Comparison of ENCODE assay signal across 27 cellular contexts in genomic region chr2:2708575-2708974, GRCh38.
DNase-seq lines count a peak whose midpoint lies in the region; ATAC-seq and TF ChIP-seq lines count a peak whose summit lies in the region.
"Had no signal": no experiment of that assay in that cellular context is flagged by ENCODE, and none has a peak within 500 bp of the region (broad histone marks: within the 10 kb centered on the region; RNA-seq: fewer than 3 reads in every experiment).

No MANE protein-coding gene starts in this region.

- peaks cover 44% of the 10 kb centered on the region for H3K4me1 Mint-ChIP-seq in endothelial cell (ENCODE audit: unreplicated experiment)
- H3K4me1 Mint-ChIP-seq in naive thymus-derived CD8-positive, alpha-beta T cell: peaks cover 3 to 27% (median 13%) of the 10 kb centered on the region in 4 donors
- H3K4me1 Mint-ChIP-seq in activated CD4-positive, alpha-beta T cell treated with anti-CD3 and anti-CD28 coated beads, Interleukin-2, amount 10 ng/mL, durations not matched to agents 7 days and 5 days: peaks cover 6% of the 10 kb centered on the region
- H3K4me1 Mint-ChIP-seq: activated naive CD8-positive, alpha-beta T cell treated with anti-CD3 and anti-CD28 coated beads, Interleukin-2, amount 10 ng/mL, durations not matched to agents 7 days and 5 days; mesothelial cell of epicardium had no signal

- no peak overlapping the region for H2AFZ ChIP-seq in MM.1S (ENCODE audit: low read length)

- H3K9me3 Mint-ChIP-seq in endothelial cell (ENCODE audit: unreplicated experiment): no peaks in the 10 kb centered on the region
- H3K9me3 Mint-ChIP-seq in naive thymus-derived CD8-positive, alpha-beta T cell: no peaks in the 10 kb centered on the region
- H3K9me3 Mint-ChIP-seq in activated CD4-positive, alpha-beta T cell treated with anti-CD3 and anti-CD28 coated beads, Interleukin-2, amount 10 ng/mL, durations not matched to agents 7 days and 5 days: no peaks in the 10 kb centered on the region
- H3K9me3 Mint-ChIP-seq: activated B cell treated with CpG ODN at 0.5 μM for 24 hours; activated naive CD8-positive, alpha-beta T cell treated with anti-CD3 and anti-CD28 coated beads, Interleukin-2, amount 10 ng/mL, durations not matched to agents 7 days and 5 days; activated T-cell treated with anti-CD3 and anti-CD28 coated beads, Interleukin-2, amount 50 U/mL, for 4 hours; mesothelial cell of epicardium had no signal

- H3K79me2 ChIP-seq in MM.1S (ENCODE audit: low read length): no peaks in the 10 kb centered on the region

- peak; percentile 52 for DNase-seq in DMS79 treated with DMSO at 0.1 percent for 48 hours (lab: John Stamatoyannopoulos, UW)
- DNase-seq in MM.1S: no peak
- DNase-seq in NCI-H446 treated with DMSO at 0.1 percent for 48 hours (lab: John Stamatoyannopoulos, UW): peak; percentile 9
- DNase-seq in dorsolateral prefrontal cortex: peak in 1 of 10 donors; percentile 57
- DNase-seq in endothelial cell (ENCODE audit: low spot score): no peak
- no peak for DNase-seq in naive thymus-derived CD8-positive, alpha-beta T cell
- no peak for DNase-seq in activated CD4-positive, alpha-beta T cell treated with anti-CD3 and anti-CD28 coated beads, Interleukin-2, amount 50 U/mL, for 48 hours
- no peak for DNase-seq in activated CD4-positive, alpha-beta T cell treated with anti-CD3 and anti-CD28 coated beads, Interleukin-2, amount 10 ng/mL, durations not matched to agents 7 days and 5 days
- DNase-seq: ACHN; activated B cell treated with CpG ODN at 0.5 μM for 24 hours; activated CD4-positive, alpha-beta T cell treated with anti-CD3 and anti-CD28 coated beads, Interleukin-2, amount 50 U/mL, for 1 hour; activated gamma-delta T cell; activated naive CD8-positive, alpha-beta T cell treated with anti-CD3 and anti-CD28 coated beads, Interleukin-2, amount 10 ng/mL, durations not matched to agents 7 days and 5 days; activated T-cell treated with anti-CD3 and anti-CD28 coated beads, Interleukin-2, amount 50 U/mL, for 4 hours; CD4-positive, alpha-beta memory T cell; dermis blood vessel endothelial cell; foreskin melanocyte; kidney glomerular epithelial cell; NCI-H1105; NCI-H2029 treated with DMSO at 0.1 percent for 48 hours; NCI-H526; SJCRH30; stimulated activated CD4-positive, alpha-beta T cell treated with anti-CD3 and anti-CD28 coated beads, Interleukin-4, amount 100 ng/mL, for 4 hours; upper lobe of left lung had no signal

- H3K9me2 ChIP-seq in MM.1S (replicated peaks; ENCODE audit: insufficient read depth, low read length): no peaks in the 10 kb centered on the region

- H3K27ac Mint-ChIP-seq in endothelial cell (ENCODE audit: unreplicated experiment): no peak overlapping the region
- H3K27ac Mint-ChIP-seq in naive thymus-derived CD8-positive, alpha-beta T cell: peak overlapping the region in 1 of 10 donors; percentile 29
- H3K27ac Mint-ChIP-seq in activated CD4-positive, alpha-beta T cell treated with anti-CD3 and anti-CD28 coated beads, Interleukin-2, amount 10 ng/mL, durations not matched to agents 7 days and 5 days: no peak overlapping the region
- H3K27ac Mint-ChIP-seq: activated B cell treated with CpG ODN at 0.5 μM for 24 hours; activated naive CD8-positive, alpha-beta T cell treated with anti-CD3 and anti-CD28 coated beads, Interleukin-2, amount 10 ng/mL, durations not matched to agents 7 days and 5 days; B cell; CD4-positive, alpha-beta memory T cell; IgD-negative memory B cell; mesothelial cell of epicardium had no signal

- no peak overlapping the region for H3K9ac ChIP-seq in MM.1S (ENCODE audit: low read length)

- no peaks in the 10 kb centered on the region for H3F3A ChIP-seq in MM.1S (ENCODE audit: insufficient read depth, low read length)

- H3K4me3 Mint-ChIP-seq in endothelial cell (ENCODE audit: unreplicated experiment): no peak overlapping the region
- no peak overlapping the region for H3K4me3 Mint-ChIP-seq in naive thymus-derived CD8-positive, alpha-beta T cell
- no peak overlapping the region for H3K4me3 Mint-ChIP-seq in activated CD4-positive, alpha-beta T cell treated with anti-CD3 and anti-CD28 coated beads, Interleukin-2, amount 10 ng/mL, durations not matched to agents 7 days and 5 days
- H3K4me3 Mint-ChIP-seq: activated B cell treated with CpG ODN at 0.5 μM for 24 hours; activated naive CD8-positive, alpha-beta T cell treated with anti-CD3 and anti-CD28 coated beads, Interleukin-2, amount 10 ng/mL, durations not matched to agents 7 days and 5 days; activated T-cell treated with anti-CD3 and anti-CD28 coated beads, Interleukin-2, amount 50 U/mL, for 4 hours; B cell; CD4-positive, alpha-beta memory T cell; IgD-negative memory B cell; mesothelial cell of epicardium had no signal

- no peak for TF ChIP-seq CTCF in MM.1S (IDR thresholded peaks at IDR 0.05; ENCODE audit: low read length)
- TF ChIP-seq CTCF in dorsolateral prefrontal cortex (IDR thresholded peaks at IDR 0.05 in 54 of 56, conservative IDR thresholded peaks at IDR 0.05 in 2 of 56; ENCODE audit: low read depth in 1 of 56, partially characterized antibody in 56 of 56): no peak
- no peak for TF ChIP-seq CTCF in endothelial cell (IDR thresholded peaks at IDR 0.05; ENCODE audit: unreplicated experiment)

- intact Hi-C loops in dorsolateral prefrontal cortex (cut with DNase I): no loop called here

- POLR2A ChIA-PET in naive thymus-derived CD8-positive, alpha-beta T cell (lab: Charles Lee): no interaction called here
- POLR2A ChIA-PET in activated CD4-positive, alpha-beta T cell treated with anti-CD3 and anti-CD28 coated beads, Interleukin-2, amount 10 ng/mL, durations not matched to agents 7 days and 5 days (lab: Charles Lee): no interaction called here

- H3K27ac ChIP-seq in MM.1S (ENCODE audit: low read length) (no peak overlapping the region), dorsolateral prefrontal cortex (peak overlapping the region in 45 of 59 donors; percentile 15 to 90 (median 76))
- H3K27ac ChIP-seq: SJCRH30, upper lobe of left lung had no signal

- H3K4me2 ChIP-seq in MM.1S (ENCODE audit: low read depth, low read length): peak overlapping the region; percentile 12; the same call in 1 of the 2 replicates

- no peaks in the 10 kb centered on the region for H3K27me3 ChIP-seq in MM.1S (replicated peaks; ENCODE audit: insufficient read depth, low read length)
- peaks cover 0 to 9% (median 0%) of the 10 kb centered on the region in 45 donors for H3K27me3 ChIP-seq in dorsolateral prefrontal cortex
- H3K27me3 ChIP-seq: upper lobe of left lung had no signal

- H3K4me1 ChIP-seq in MM.1S (ENCODE audit: low read length): no peaks in the 10 kb centered on the region
- H3K4me1 ChIP-seq: SJCRH30, upper lobe of left lung had no signal

- no peak overlapping the region for H3K4me3 ChIP-seq in MM.1S (ENCODE audit: low read length)
- no peak overlapping the region for H3K4me3 ChIP-seq in dorsolateral prefrontal cortex
- H3K4me3 ChIP-seq: SJCRH30, upper lobe of left lung had no signal

- H3K27me3 Mint-ChIP-seq in endothelial cell (ENCODE audit: unreplicated experiment): peaks cover 15% of the 10 kb centered on the region
- H3K27me3 Mint-ChIP-seq in naive thymus-derived CD8-positive, alpha-beta T cell: peaks cover 0 to 7% (median 4%) of the 10 kb centered on the region in 5 donors
- H3K27me3 Mint-ChIP-seq in activated CD4-positive, alpha-beta T cell treated with anti-CD3 and anti-CD28 coated beads, Interleukin-2, amount 10 ng/mL, durations not matched to agents 7 days and 5 days: no peaks in the 10 kb centered on the region
- H3K27me3 Mint-ChIP-seq: activated B cell treated with CpG ODN at 0.5 μM for 24 hours; activated naive CD8-positive, alpha-beta T cell treated with anti-CD3 and anti-CD28 coated beads, Interleukin-2, amount 10 ng/mL, durations not matched to agents 7 days and 5 days had no signal

- ATAC-seq in naive thymus-derived CD8-positive, alpha-beta T cell: no peak
- ATAC-seq: activated T-cell treated with anti-CD3 and anti-CD28 coated beads, Interleukin-2, amount 50 U/mL, for 4 hours had no signal

- CTCF ChIA-PET in activated CD4-positive, alpha-beta T cell treated with anti-CD3 and anti-CD28 coated beads, Interleukin-2, amount 10 ng/mL, durations not matched to agents 7 days and 5 days (lab: Charles Lee): no interaction called here

- H4K20me1 ChIP-seq in MM.1S (ENCODE audit: insufficient read depth, low read length): no peaks in the 10 kb centered on the region

- H3K9me3 ChIP-seq in MM.1S (replicated peaks; ENCODE audit: insufficient read depth, low read length): no peaks in the 10 kb centered on the region
- H3K9me3 ChIP-seq: SJCRH30, upper lobe of left lung had no signal

- no peaks in the 10 kb centered on the region for H3K36me3 ChIP-seq in MM.1S (replicated peaks; ENCODE audit: insufficient read depth, low read length)
- H3K36me3 ChIP-seq: SJCRH30, upper lobe of left lung had no signal

- peaks cover 3% of the 10 kb centered on the region for H3K36me3 Mint-ChIP-seq in endothelial cell (ENCODE audit: low read depth, unreplicated experiment)
- H3K36me3 Mint-ChIP-seq in naive thymus-derived CD8-positive, alpha-beta T cell: no peaks in the 10 kb centered on the region
- H3K36me3 Mint-ChIP-seq in activated CD4-positive, alpha-beta T cell treated with anti-CD3 and anti-CD28 coated beads, Interleukin-2, amount 10 ng/mL, durations not matched to agents 7 days and 5 days (ENCODE audit: low read depth): no peaks in the 10 kb centered on the region
- H3K36me3 Mint-ChIP-seq: activated naive CD8-positive, alpha-beta T cell treated with anti-CD3 and anti-CD28 coated beads, Interleukin-2, amount 10 ng/mL, durations not matched to agents 7 days and 5 days; CD4-positive, alpha-beta memory T cell; mesothelial cell of epicardium had no signal

Comparison
In these comparisons a context has a peak if more than half of its experiments do, and no peak if none do; other contexts are left out.
1. DNase-seq: peak in DMS79 treated with DMSO at 0.1 percent for 48 hours (single experiment) and NCI-H446 treated with DMSO at 0.1 percent for 48 hours (single experiment); none in MM.1S (single experiment), endothelial cell (single experiment), naive thymus-derived CD8-positive, alpha-beta T cell (0 of 10), activated CD4-positive, alpha-beta T cell treated with anti-CD3 and anti-CD28 coated beads, Interleukin-2, amount 50 U/mL, for 48 hours (0 of 2) and activated CD4-positive, alpha-beta T cell treated with anti-CD3 and anti-CD28 coated beads, Interleukin-2, amount 10 ng/mL, durations not matched to agents 7 days and 5 days (single experiment).